Comparison of ENCODE assay signal across 13 cellular contexts in the genomic region with DNA sequence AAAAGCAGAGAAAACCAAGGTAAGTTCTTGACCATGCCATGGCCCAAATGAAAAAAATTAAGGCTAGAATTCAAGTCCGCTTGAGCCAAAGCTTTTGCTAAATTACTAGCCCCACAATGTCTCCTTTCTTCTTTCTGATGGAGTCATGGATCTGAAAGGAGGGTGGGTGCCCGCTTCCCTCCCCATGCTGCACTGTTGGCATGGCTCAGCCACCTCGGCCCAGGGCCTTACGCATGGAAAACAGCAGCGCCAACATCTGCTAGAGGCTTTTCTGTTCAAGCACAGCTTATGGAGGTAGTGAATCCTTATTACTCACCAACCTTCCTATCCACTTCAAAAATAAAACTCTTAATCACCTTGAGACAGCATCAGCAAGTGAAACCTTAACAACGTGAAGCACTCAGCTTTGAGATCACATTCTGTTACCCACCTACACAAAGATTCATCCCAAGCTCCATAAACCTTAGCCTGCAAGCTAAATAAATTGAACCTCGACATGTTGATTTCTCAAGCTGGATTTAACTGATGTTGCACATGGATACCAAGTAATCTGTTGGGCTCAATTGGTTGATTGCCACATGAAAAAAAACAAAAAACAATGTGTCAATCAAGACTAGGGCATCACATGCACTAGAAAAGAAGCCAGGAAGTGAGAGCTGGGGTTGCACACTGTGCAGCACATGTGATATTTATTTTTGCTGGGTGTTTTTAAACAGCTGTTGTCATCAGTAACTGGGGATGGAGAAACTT. TPM values are rescaled to one million over a fixed set of nuclear protein-coding genes. Genes with fewer than 3 reads are reported as not detected.
DNase-seq lines count a peak whose midpoint lies in the region; ATAC-seq and TF ChIP-seq lines count a peak whose summit lies in the region.
"Had no signal": no experiment of that assay in that cellular context is flagged by ENCODE, and none has a peak within 500 bp of the region (broad histone marks: within the 10 kb centered on the region; RNA-seq: fewer than 3 reads in every experiment).

No MANE protein-coding gene starts in this region.

- no CpG with 5 or more reads among the region's 7 CpGs for WGBS in trophoblast cell (ENCODE audit: extremely low coverage, insufficient coverage, insufficient read length)

- no peak overlapping the region for H3K23ac ChIP-seq in trophoblast cell (ENCODE audit: low read length)

- TF ChIP-seq POLR2A in GM18505 (IDR thresholded peaks at IDR 0.05; ENCODE audit: borderline replicate concordance, extremely low read depth, insufficient read depth, insufficient read length), result no peak

- H3K4me3 ChIP-seq in trophoblast cell (ENCODE audit: low read depth, low read length) (peak overlapping the region; percentile 42), brain microvascular endothelial cell (ENCODE audit: low read depth, low read length) (no peak overlapping the region)
- H3K4me3 ChIP-seq: left lung had no signal

- peak overlapping the region; percentile 57 for H3K27ac Mint-ChIP-seq in activated naive CD8-positive, alpha-beta T cell treated with anti-CD3 and anti-CD28 coated beads for 36 hours
- H3K27ac Mint-ChIP-seq: type B pancreatic cell had no signal

- no peaks in the 10 kb centered on the region for H3K4me1 ChIP-seq in trophoblast cell (ENCODE audit: control insufficient read depth in 1 of 2, insufficient read depth in 2 of 2, low read length in 2 of 2)
- H3K4me1 ChIP-seq: left lung, parathyroid adenoma had no signal

- no peak overlapping the region for H4K12ac ChIP-seq in trophoblast cell (ENCODE audit: low read depth, low read length)

- H3K18ac ChIP-seq in trophoblast cell (ENCODE audit: low read length), result no peak overlapping the region

- H3K9me3 ChIP-seq in trophoblast cell (ENCODE audit: insufficient read depth, low read depth, low read length), result peaks cover 1% of the 10 kb centered on the region
- H3K9me3 ChIP-seq: left lung had no signal

- H3K36me3 ChIP-seq in trophoblast cell (ENCODE audit: control insufficient read depth in 1 of 2, insufficient read depth in 2 of 2, low read length in 2 of 2) (no peaks in the 10 kb centered on the region), brain microvascular endothelial cell (replicated peaks) (no peaks in the 10 kb centered on the region)
- H3K36me3 ChIP-seq: left lung had no signal

- H3K4me3 Mint-ChIP-seq in activated naive CD8-positive, alpha-beta T cell treated with anti-CD3 and anti-CD28 coated beads for 36 hours, result no peak overlapping the region
- H3K4me3 Mint-ChIP-seq: type B pancreatic cell had no signal

- no peak for TF ChIP-seq CTCF in brain microvascular endothelial cell (IDR thresholded peaks at IDR 0.05; ENCODE audit: low read depth, low read length, missing control alignments)

- no peak overlapping the region for H2AFZ ChIP-seq in trophoblast cell (ENCODE audit: insufficient read depth, low read length, poor library complexity)
- H2AFZ ChIP-seq: parathyroid adenoma had no signal

- H4K91ac ChIP-seq in trophoblast cell (ENCODE audit: low read depth, low read length), result no peak overlapping the region

- no peak overlapping the region for H2BK120ac ChIP-seq in trophoblast cell (ENCODE audit: insufficient read depth, low read length, poor library complexity)

- no peak overlapping the region for H2BK5ac ChIP-seq in trophoblast cell (ENCODE audit: low read depth, low read length, poor library complexity)

- no peak overlapping the region for H4K8ac ChIP-seq in trophoblast cell (ENCODE audit: low read depth, low read length)

- no peak overlapping the region for H3K9ac ChIP-seq in trophoblast cell (ENCODE audit: low read length)
- H3K9ac ChIP-seq: parathyroid adenoma had no signal

- H3K79me2 ChIP-seq in trophoblast cell (ENCODE audit: control insufficient read depth, insufficient read depth, low read length, poor library complexity), result no peaks in the 10 kb centered on the region
- H3K79me2 ChIP-seq: parathyroid adenoma had no signal

- ATAC-seq in GM18505 (IDR thresholded peaks at IDR 0.05; ENCODE audit: unreplicated experiment) (peak; percentile 64), HG02852 (IDR thresholded peaks at IDR 0.05; ENCODE audit: unreplicated experiment) (peak; percentile 66)
- ATAC-seq: left lung had no signal

- no peak overlapping the region for H3K27ac ChIP-seq in trophoblast cell (ENCODE audit: low read depth, low read length)
- no peak overlapping the region for H3K27ac ChIP-seq in brain microvascular endothelial cell
- H3K27ac ChIP-seq: left lung, parathyroid adenoma had no signal

- no peaks in the 10 kb centered on the region for H3K27me3 ChIP-seq in trophoblast cell (ENCODE audit: insufficient read depth, low read length)
- H3K27me3 ChIP-seq in brain microvascular endothelial cell (replicated peaks), result no peaks in the 10 kb centered on the region

- no peak overlapping the region for H2BK12ac ChIP-seq in trophoblast cell (ENCODE audit: low read length)

- no peak overlapping the region for H3K4me2 ChIP-seq in trophoblast cell (ENCODE audit: low read length)

- no peak overlapping the region for H3K14ac ChIP-seq in trophoblast cell (ENCODE audit: low read length)

- H3K27me3 Mint-ChIP-seq in activated naive CD8-positive, alpha-beta T cell treated with anti-CD3 and anti-CD28 coated beads for 36 hours, result no peaks in the 10 kb centered on the region

- no peak overlapping the region for H2AK5ac ChIP-seq in trophoblast cell (ENCODE audit: low read length)

- H3K9me3 Mint-ChIP-seq in activated naive CD8-positive, alpha-beta T cell treated with anti-CD3 and anti-CD28 coated beads for 36 hours, result no peaks in the 10 kb centered on the region
- H3K9me3 Mint-ChIP-seq: type B pancreatic cell had no signal

- peaks cover 32% of the 10 kb centered on the region for H3K4me1 Mint-ChIP-seq in activated naive CD8-positive, alpha-beta T cell treated with anti-CD3 and anti-CD28 coated beads for 36 hours

- DNase-seq in activated naive CD8-positive, alpha-beta T cell treated with anti-CD3 and anti-CD28 coated beads for 36 hours, result no peak
- no peak for DNase-seq in trophoblast cell
- DNase-seq in brain microvascular endothelial cell, result no peak
- DNase-seq in HuH-7.5 (ENCODE audit: low spot score), result no peak
- no peak for DNase-seq in SIG-M5 treated with dmso at 0.1 percent for 504 hours (lab: John Stamatoyannopoulos, UW; ENCODE audit: unreplicated experiment)
- no peak for DNase-seq in AG08395 (ENCODE audit: low spot score)
- DNase-seq: glutamatergic neuron, left lung, NCI-H2029 treated with DMSO at 0.1 percent for 48 hours had no signal

- peaks cover 6% of the 10 kb centered on the region for H3K36me3 Mint-ChIP-seq in activated naive CD8-positive, alpha-beta T cell treated with anti-CD3 and anti-CD28 coated beads for 36 hours
- H3K36me3 Mint-ChIP-seq: type B pancreatic cell had no signal

- no peak overlapping the region for H3K4ac ChIP-seq in trophoblast cell (ENCODE audit: low read depth, low read length)

- H3K79me1 ChIP-seq in trophoblast cell (ENCODE audit: low read length), result no peaks in the 10 kb centered on the region

- in situ Hi-C loops in brain microvascular endothelial cell (cut with HindIII; ENCODE audit: low pct_ligation_motif_present, low sequenced_read_pairs), result loop anchor here (25.0 kb wide), 1 partner anchor 260 kb away; no protein-coding TSS in a partner anchor

RNA-seq across cellular contexts. Expression of a gene that starts 43.4 kb away (rescaled TPM):
- total RNA-seq in activated naive CD8-positive, alpha-beta T cell treated with anti-CD3 and anti-CD28 coated beads for 36 hours, result 1,000 to 10,000 TPM; 3,217 to 3,223 TPM
- 3,985 and 4,109 TPM in 2 replicates for polyA plus RNA-seq in trophoblast cell (2013)
